ENCODE assay signal across 8 cellular contexts in genomic region chr15:63476229-63476632, GRCh38. TPM values are rescaled to one million over a fixed set of nuclear protein-coding genes. Genes with fewer than 3 reads are reported as not detected.
A peak's percentile ranks its signal among the peaks of the same experiment; 100 is the strongest.
DNase-seq lines count a peak whose midpoint lies in the region; ATAC-seq and TF ChIP-seq lines count a peak whose summit lies in the region.

No MANE protein-coding gene starts in this region.

- peak; percentile 40 for ATAC-seq in body of pancreas
- ATAC-seq in activated CD8-positive, alpha-beta T cell treated with anti-CD3 and anti-CD28 coated beads for 36 hours, result no peak

- no peak overlapping the region for H3K27ac ChIP-seq in body of pancreas

- no peaks in the 10 kb centered on the region for H3K9me3 ChIP-seq in body of pancreas

- no peak for TF ChIP-seq POLR2A in body of pancreas (IDR thresholded peaks at IDR 0.05)

- DNase-seq in AG20443 (ENCODE audit: low spot score), result peak; percentile 84
- DNase-seq in HT1080 (ENCODE audit: low read depth), result peak; percentile 94
- DNase-seq in body of pancreas, result no peak
- DNase-seq in mucosa of gallbladder (ENCODE audit: low spot score), result peak; percentile 74
- no peak for DNase-seq in GM10266 (ENCODE audit: extremely low spot score)
- no peak for DNase-seq in activated CD8-positive, alpha-beta T cell treated with anti-CD3 and anti-CD28 coated beads for 36 hours
- DNase-seq in HuH-7.5 (ENCODE audit: low spot score), result no peak
- no peak for DNase-seq in 8988T

- peaks cover 70% of the 10 kb centered on the region for H3K4me1 Mint-ChIP-seq in activated CD8-positive, alpha-beta T cell treated with anti-CD3 and anti-CD28 coated beads for 36 hours (ENCODE audit: low read depth)

- WGBS in body of pancreas, 2 donors, result 77 to 78% methylated on average over 2 of the region's 2 CpGs

- H3K4me1 ChIP-seq in body of pancreas, result peaks cover 25% of the 10 kb centered on the region

- no peaks in the 10 kb centered on the region for H3K27me3 Mint-ChIP-seq in activated CD8-positive, alpha-beta T cell treated with anti-CD3 and anti-CD28 coated beads for 36 hours

- no peaks in the 10 kb centered on the region for H3K9me3 Mint-ChIP-seq in activated CD8-positive, alpha-beta T cell treated with anti-CD3 and anti-CD28 coated beads for 36 hours

- H3K4me3 ChIP-seq in body of pancreas, result no peak overlapping the region

- H3K36me3 ChIP-seq in body of pancreas (replicated peaks in 1 of 2; ENCODE audit: insufficient read depth in 1 of 2, low read depth in 2 of 2), result no peaks in the 10 kb centered on the region

- no peaks in the 10 kb centered on the region for H3K36me3 Mint-ChIP-seq in activated CD8-positive, alpha-beta T cell treated with anti-CD3 and anti-CD28 coated beads for 36 hours (ENCODE audit: low read depth)

- TF ChIP-seq CTCF in body of pancreas (IDR thresholded peaks at IDR 0.05) (no peak), GM10266 (IDR thresholded peaks at IDR 0.05; ENCODE audit: control insufficient read depth, insufficient read depth, low read depth, missing control alignments) (no peak)
- TF ChIP-seq CTCF in activated CD8-positive, alpha-beta T cell treated with anti-CD3 and anti-CD28 coated beads for 36 hours (IDR thresholded peaks at IDR 0.05), result no peak

- H3K4me3 Mint-ChIP-seq in activated CD8-positive, alpha-beta T cell treated with anti-CD3 and anti-CD28 coated beads for 36 hours, result no peak overlapping the region

- CTCF ChIA-PET in activated CD8-positive, alpha-beta T cell treated with anti-CD3 and anti-CD28 coated beads for 36 hours (lab: Charles Lee), result interaction anchor here (1.3 to 1.9 kb wide), 7 partner anchors 9 to 133 kb away, joined by 4 to 11 read pairs (median 6); partner anchors contain the start of gene USP3

- no peaks in the 10 kb centered on the region for H3K27me3 ChIP-seq in body of pancreas

- intact Hi-C loops in body of pancreas (cut with DNase I), result loop anchor here (5.0 kb wide), 1 partner anchor 121 kb away; the partner anchor contains the start of gene FBXL22
- intact Hi-C loops in activated CD8-positive, alpha-beta T cell treated with anti-CD3 and anti-CD28 coated beads for 36 hours (cut with micrococcal nuclease), result no loop called here

- H3K27ac Mint-ChIP-seq in activated CD8-positive, alpha-beta T cell treated with anti-CD3 and anti-CD28 coated beads for 36 hours, result no peak overlapping the region

- POLR2A ChIA-PET in activated CD8-positive, alpha-beta T cell treated with anti-CD3 and anti-CD28 coated beads for 36 hours (lab: Charles Lee), result interaction anchor here (1.1 to 3.9 kb wide), 3 partner anchors 9 to 28 kb away, joined by 3 to 22 read pairs (median 9); partner anchors contain the start of gene USP3

RNA-seq across cellular contexts. Expression of gene USP3, which starts 28.2 kb away (rescaled TPM):
- 31.1 and 38.0 TPM in 2 replicates for total RNA-seq in HT1080 (2014; rRNA removed; shearing (Covaris generic))
- 33.9 and 50.6 TPM in 2 replicates for polyA plus RNA-seq in HT1080 (2015; cell fraction: cytosol; rRNA removed)
- polyA plus RNA-seq in HT1080 (2015; cell fraction: nucleus; rRNA removed), result 60.2 and 69.7 TPM in 2 replicates
- total RNA-seq in body of pancreas, result 10 to 100 TPM; 48.8 to 50.1 TPM
- 81.2 TPM for total RNA-seq in mucosa of gallbladder
- total RNA-seq in activated CD8-positive, alpha-beta T cell treated with anti-CD3 and anti-CD28 coated beads for 36 hours, result 10 to 100 TPM; 57.1 to 58.6 TPM

Comparison
In these comparisons a context has a peak if more than half of its experiments do, and no peak if none do; other contexts are left out.
1. DNase-seq: peak in AG20443 (single experiment), HT1080 (single experiment) and mucosa of gallbladder (single experiment); none in body of pancreas (0 of 4), GM10266 (single experiment), activated CD8-positive, alpha-beta T cell treated with anti-CD3 and anti-CD28 coated beads for 36 hours (single experiment), HuH-7.5 (single experiment) and 8988T (single experiment).